ENCODE assay signal across 12 cellular contexts in genomic region chr2:97742381-97742847, GRCh38. TPM values are rescaled to one million over a fixed set of nuclear protein-coding genes. Genes with fewer than 3 reads are reported as not detected.
DNase-seq lines count a peak whose midpoint lies in the region; ATAC-seq and TF ChIP-seq lines count a peak whose summit lies in the region.
"Had no signal": no experiment of that assay in that cellular context is flagged by ENCODE, and none has a peak within 500 bp of the region (broad histone marks: within the 10 kb centered on the region; RNA-seq: fewer than 3 reads in every experiment).

No MANE protein-coding gene starts in this region.

- peaks cover 19% of the 10 kb centered on the region; the same call in 1 of the 2 replicates for H3K36me3 ChIP-seq in Loucy (ENCODE audit: insufficient read depth, low read length)
- H3K36me3 ChIP-seq in trophoblast cell (ENCODE audit: control insufficient read depth in 1 of 2, insufficient read depth in 2 of 2, low read length in 2 of 2): no peaks in the 10 kb centered on the region
- H3K36me3 ChIP-seq: thyroid gland had no signal

- no peaks in the 10 kb centered on the region for H4K20me1 ChIP-seq in Loucy (ENCODE audit: insufficient read depth, low read length, poor library complexity, severe bottlenecking)

- H3K9me2 ChIP-seq in Loucy (replicated peaks; ENCODE audit: low read depth, low read length): no peaks in the 10 kb centered on the region

- H3K4me1 ChIP-seq in Loucy (ENCODE audit: insufficient read depth, low read length, poor library complexity, severe bottlenecking) (peaks cover 21% of the 10 kb centered on the region), trophoblast cell (ENCODE audit: control insufficient read depth in 1 of 2, insufficient read depth in 2 of 2, low read length in 2 of 2) (peaks cover 11 to 14% of the 10 kb centered on the region in 2 experiments)
- H3K4me1 ChIP-seq: thyroid gland had no signal

- H4K12ac ChIP-seq in trophoblast cell (ENCODE audit: low read depth, low read length): no peak overlapping the region

- no peak overlapping the region for H2BK120ac ChIP-seq in trophoblast cell (ENCODE audit: insufficient read depth, low read length, poor library complexity)

- H2AFZ ChIP-seq in Loucy (ENCODE audit: low read length): no peak overlapping the region
- H2AFZ ChIP-seq in trophoblast cell (ENCODE audit: insufficient read depth, low read length, poor library complexity): no peak overlapping the region

- no peak overlapping the region for H3K14ac ChIP-seq in trophoblast cell (ENCODE audit: low read length)

- TF ChIP-seq CTCF in GM12865 (IDR thresholded peaks at IDR 0.05; ENCODE audit: insufficient read depth, low read depth, low read length, missing control alignments) (no peak), Loucy (conservative IDR thresholded peaks at IDR 0.05; ENCODE audit: low read length) (no peak)

- no CpG with 5 or more reads among the region's 4 CpGs for WGBS in trophoblast cell (ENCODE audit: extremely low coverage, insufficient coverage, insufficient read length)

- H3K18ac ChIP-seq in trophoblast cell (ENCODE audit: low read length): no peak overlapping the region

- DNase-seq in GM12865 (ENCODE audit: low read depth) (peak; percentile 20), kidney tubule cell (ENCODE audit: low spot score) (peak; percentile 9), MV-4-11 (lab: John Stamatoyannopoulos, UW) (no peak), trophoblast cell (no peak)
- DNase-seq in activated gamma-delta T cell treated with anti-CD3 and anti-CD28 coated beads, Interleukin-2, amount 50 U/mL, for 16 hours (ENCODE audit: low read depth): peak; percentile 15
- DNase-seq: DMS79, HFFc6, NCI-H1436 treated with DMSO at 0.1 percent for 48 hours, thyroid gland had no signal

- H3F3A ChIP-seq in Loucy (ENCODE audit: low read depth): no peaks in the 10 kb centered on the region

- H2BK12ac ChIP-seq in trophoblast cell (ENCODE audit: low read length): no peak overlapping the region

- H4K91ac ChIP-seq in trophoblast cell (ENCODE audit: low read depth, low read length): no peak overlapping the region

- peaks cover 15% of the 10 kb centered on the region for H3K79me1 ChIP-seq in trophoblast cell (ENCODE audit: low read length)

- H3K4me3 ChIP-seq in GM12865 (ENCODE audit: low read depth, low read length): no peak overlapping the region
- no peak overlapping the region for H3K4me3 ChIP-seq in Loucy (ENCODE audit: low read length, poor library complexity, severe bottlenecking)
- no peak overlapping the region for H3K4me3 ChIP-seq in trophoblast cell (ENCODE audit: low read depth, low read length)
- H3K4me3 ChIP-seq: thyroid gland had no signal

- no peaks in the 10 kb centered on the region for H3K27me3 ChIP-seq in Loucy (ENCODE audit: insufficient read depth, low read length, poor library complexity, severe bottlenecking)
- no peaks in the 10 kb centered on the region for H3K27me3 ChIP-seq in trophoblast cell (ENCODE audit: insufficient read depth, low read length)
- H3K27me3 ChIP-seq: thyroid gland had no signal

- no peak overlapping the region for H3K4ac ChIP-seq in trophoblast cell (ENCODE audit: low read depth, low read length)

- peak overlapping the region; percentile 21 for H3K9ac ChIP-seq in Loucy (ENCODE audit: low read depth, low read length, poor library complexity, severe bottlenecking)
- no peak overlapping the region for H3K9ac ChIP-seq in trophoblast cell (ENCODE audit: low read length)

- ATAC-seq in GM18517 (IDR thresholded peaks at IDR 0.05; ENCODE audit: unreplicated experiment) (no peak), GM21526 (IDR thresholded peaks at IDR 0.05; ENCODE audit: low FRiP score, unreplicated experiment) (no peak)

- no peak overlapping the region for H2AK5ac ChIP-seq in trophoblast cell (ENCODE audit: low read length)

- no peak overlapping the region for H4K8ac ChIP-seq in trophoblast cell (ENCODE audit: low read depth, low read length)

- H3K9me3 ChIP-seq in Loucy (ENCODE audit: insufficient read depth, low read depth, low read length) (no peaks in the 10 kb centered on the region), trophoblast cell (ENCODE audit: insufficient read depth, low read depth, low read length) (peaks cover 1% of the 10 kb centered on the region)
- H3K9me3 ChIP-seq: thyroid gland had no signal

- H3K79me2 ChIP-seq in Loucy (ENCODE audit: insufficient read depth, low read length) (no peaks in the 10 kb centered on the region), trophoblast cell (ENCODE audit: control insufficient read depth, insufficient read depth, low read length, poor library complexity) (no peaks in the 10 kb centered on the region)

- H3K4me2 ChIP-seq in Loucy (ENCODE audit: low read depth, low read length, poor library complexity, severe bottlenecking) (peak overlapping the region; percentile 26), trophoblast cell (ENCODE audit: low read length) (no peak overlapping the region)

- no peak overlapping the region for H3K27ac ChIP-seq in trophoblast cell (ENCODE audit: low read depth, low read length)
- H3K27ac ChIP-seq: thyroid gland had no signal

- H2BK5ac ChIP-seq in trophoblast cell (ENCODE audit: low read depth, low read length, poor library complexity): no peak overlapping the region

- no peak overlapping the region for H3K23ac ChIP-seq in trophoblast cell (ENCODE audit: low read length)

RNA-seq across cellular contexts. Expression of gene ZAP70, which starts 29.0 kb away (rescaled TPM):
- 3.2 and 3.3 TPM in 2 replicates for polyA plus RNA-seq in trophoblast cell (2013)

Comparison
In these comparisons a context has a peak if more than half of its experiments do, and no peak if none do; other contexts are left out.
1. DNase-seq: peak in GM12865 (single experiment), activated gamma-delta T cell treated with anti-CD3 and anti-CD28 coated beads, Interleukin-2, amount 50 U/mL, for 16 hours (single experiment) and kidney tubule cell (single experiment); none in MV-4-11 (single experiment) and trophoblast cell (0 of 2).